In the genomic region with DNA sequence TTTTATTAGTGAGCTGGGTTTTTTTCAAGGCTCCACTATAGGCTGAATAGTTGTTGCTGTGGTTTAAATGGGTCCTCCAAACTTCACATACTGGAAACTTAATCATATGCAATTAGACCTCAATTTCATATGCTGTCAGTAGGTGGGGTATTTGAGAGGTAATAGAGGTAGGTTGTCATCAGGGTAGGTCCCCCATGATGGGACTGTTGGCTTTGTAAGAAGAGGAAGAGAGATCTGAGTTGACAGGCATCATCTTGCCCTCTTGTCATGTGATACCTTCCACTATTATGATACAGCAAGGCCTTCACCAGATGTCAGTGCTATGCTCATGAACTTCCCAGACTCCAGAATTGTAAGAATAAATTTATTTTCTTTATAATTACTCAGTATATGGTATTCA, we compare ENCODE assay signal across 24 cellular contexts.
"Had no signal": no experiment of that assay in that cellular context is flagged by ENCODE, and none has a peak within 500 bp of the region (broad histone marks: within the 10 kb centered on the region; RNA-seq: fewer than 3 reads in every experiment).

No MANE protein-coding gene starts in this region.

- H3K36me3 ChIP-seq: heart left ventricle, sigmoid colon, vagina had no signal

- H3K27me3 ChIP-seq: heart left ventricle, sigmoid colon, testis, vagina had no signal

- H3K27me3 Mint-ChIP-seq: activated CD4-positive, alpha-beta memory T cell treated with anti-CD3 and anti-CD28 coated beads, Interleukin-2, amount 10 ng/mL, durations not matched to agents 7 days and 5 days; activated CD4-positive, alpha-beta T cell treated with anti-CD3 and anti-CD28 coated beads, Interleukin-2, amount 10 ng/mL, durations not matched to agents 24 days and 14 days; activated naive CD8-positive, alpha-beta T cell treated with anti-CD3 and anti-CD28 coated beads, Interleukin-2, amount 50 U/mL, for 24 hours; progenitor cell of endocrine pancreas; type B pancreatic cell had no signal

- H3K27ac Mint-ChIP-seq: activated CD4-positive, alpha-beta memory T cell treated with anti-CD3 and anti-CD28 coated beads, Interleukin-2, amount 10 ng/mL, durations not matched to agents 7 days and 5 days; activated CD4-positive, alpha-beta T cell treated with anti-CD3 and anti-CD28 coated beads, Interleukin-2, amount 10 ng/mL, durations not matched to agents 24 days and 14 days; activated naive CD8-positive, alpha-beta T cell treated with anti-CD3 and anti-CD28 coated beads, Interleukin-2, amount 50 U/mL, for 24 hours; endodermal cell; natural killer cell; progenitor cell of endocrine pancreas; type B pancreatic cell had no signal

- H3K4me3 Mint-ChIP-seq: activated CD4-positive, alpha-beta memory T cell treated with anti-CD3 and anti-CD28 coated beads, Interleukin-2, amount 10 ng/mL, durations not matched to agents 7 days and 5 days; activated CD4-positive, alpha-beta T cell treated with anti-CD3 and anti-CD28 coated beads, Interleukin-2, amount 10 ng/mL, durations not matched to agents 24 days and 14 days; activated naive CD8-positive, alpha-beta T cell treated with anti-CD3 and anti-CD28 coated beads, Interleukin-2, amount 50 U/mL, for 24 hours; endodermal cell; natural killer cell; type B pancreatic cell had no signal

- ATAC-seq: activated CD4-positive, CD25-positive, alpha-beta regulatory T cell treated with anti-CD3 and anti-CD28 coated beads, Interleukin-2, amount 50 U/mL, for 24 hours; activated naive CD8-positive, alpha-beta T cell treated with anti-CD3 and anti-CD28 coated beads, Interleukin-2, amount 50 U/mL, for 24 hours; heart left ventricle; left ventricle myocardium superior; natural killer cell had no signal

- H3K36me3 Mint-ChIP-seq: type B pancreatic cell had no signal

- H3K4me1 ChIP-seq: heart left ventricle, sigmoid colon, testis, vagina had no signal

- H3K4me2 ChIP-seq: smooth muscle cell had no signal

- DNase-seq: activated CD4-positive, alpha-beta memory T cell treated with anti-CD3 and anti-CD28 coated beads, Interleukin-2, amount 10 ng/mL, durations not matched to agents 7 days and 5 days; activated CD4-positive, alpha-beta T cell treated with anti-CD3 and anti-CD28 coated beads, Interleukin-2, amount 10 ng/mL, durations not matched to agents 24 days and 14 days; activated effector memory CD4-positive, alpha-beta T cell treated with anti-CD3 and anti-CD28 coated beads, Interleukin-2, amount 50 U/mL, for 16 hours; activated naive CD4-positive, alpha-beta T cell treated with anti-CD3 and anti-CD28 coated beads, Interleukin-2, amount 50 U/mL, for 16 hours; activated naive CD8-positive, alpha-beta T cell treated with anti-CD3 and anti-CD28 coated beads, Interleukin-2, amount 50 U/mL, for 24 hours; cortex of kidney; endodermal cell; heart left ventricle; left ventricle myocardium superior; midbrain; natural killer cell; retina; sigmoid colon; stimulated activated CD4-positive, alpha-beta T cell treated with anti-CD3 and anti-CD28 coated beads, Interleukin-2, amount 100 ng/mL, for 48 hours; stimulated activated CD8-positive, alpha-beta memory T cell treated with anti-CD3 and anti-CD28 coated beads, Interleukin-4, amount 100 ng/mL, for 48 hours; stimulated activated naive CD4-positive, alpha-beta T cell; testis had no signal

- H3K9me3 ChIP-seq: sigmoid colon, testis, vagina had no signal

- H3K9me3 Mint-ChIP-seq: endodermal cell, type B pancreatic cell had no signal

- FAIRE-seq: islet of Langerhans had no signal

- H3K4me3 ChIP-seq: heart left ventricle, sigmoid colon, smooth muscle cell, testis, vagina had no signal

- H3K27ac ChIP-seq: heart left ventricle, sigmoid colon, testis, vagina, VCaP had no signal

- H3K4me1 Mint-ChIP-seq: activated CD4-positive, alpha-beta memory T cell treated with anti-CD3 and anti-CD28 coated beads, Interleukin-2, amount 10 ng/mL, durations not matched to agents 7 days and 5 days; activated CD4-positive, alpha-beta T cell treated with anti-CD3 and anti-CD28 coated beads, Interleukin-2, amount 10 ng/mL, durations not matched to agents 24 days and 14 days; activated naive CD8-positive, alpha-beta T cell treated with anti-CD3 and anti-CD28 coated beads, Interleukin-2, amount 50 U/mL, for 24 hours; endodermal cell; natural killer cell had no signal
